8 cellular contexts compared by ENCODE assay signal in genomic region chr6:2765166-2765895, GRCh38. TPM values are rescaled to one million over a fixed set of nuclear protein-coding genes. Genes with fewer than 3 reads are reported as not detected.
DNase-seq lines count a peak whose midpoint lies in the region; ATAC-seq, FAIRE-seq and TF ChIP-seq lines count a peak whose summit lies in the region.

WRNIP1 (plus strand) TSS chr6:2765393; CDS start chr6:2765623, 230 bp downstream.

- H3K79me2 ChIP-seq in hepatocyte, result peaks cover 42% of the 10 kb centered on the region

- DNase-seq in GM18507 (ENCODE audit: extremely low spot score, insufficient read length, low read depth), result peak; percentile 90
- DNase-seq in NCI-H2029 (lab: John Stamatoyannopoulos, UW), result peak; percentile 100
- peak; percentile 97 for DNase-seq in T-helper 22 cell (ENCODE audit: low read depth)
- peak; percentile 97 for DNase-seq in astrocyte of the cerebellum (ENCODE audit: low read depth)
- peak; percentile 99 for DNase-seq in hepatocyte (ENCODE audit: low spot score)
- peak; percentile 97 for DNase-seq in retina
- DNase-seq in D341Med (ENCODE audit: low spot score), result no peak

- peak within 1 kb of the TSS; percentile 77 for H3K4me2 ChIP-seq in hepatocyte

- peaks cover 34% of the 10 kb centered on the region for H4K20me1 ChIP-seq in hepatocyte (ENCODE audit: insufficient read depth, poor library complexity, severe bottlenecking)

- TF ChIP-seq CTCF in astrocyte of the cerebellum (IDR thresholded peaks at IDR 0.05; ENCODE audit: low read depth, low read length, missing control alignments) (peak; percentile 62), hepatocyte (IDR thresholded peaks at IDR 0.05; ENCODE audit: poor library complexity) (peak; percentile 53)

- H3K27me3 ChIP-seq in hepatocyte, result no peaks in the 10 kb centered on the region

- H3K4me1 ChIP-seq in hepatocyte (ENCODE audit: insufficient read depth), result peaks cover 32% of the 10 kb centered on the region

- H2AFZ ChIP-seq in hepatocyte, result peak within 1 kb of the TSS; percentile 51

- H3K9me2 ChIP-seq in hepatocyte (replicated peaks; ENCODE audit: insufficient read depth), result no peaks in the 10 kb centered on the region

- no peaks in the 10 kb centered on the region for H3K9me3 ChIP-seq in hepatocyte (ENCODE audit: low read depth)

- peak; percentile 83 for ATAC-seq in HG02981 (IDR thresholded peaks at IDR 0.05; ENCODE audit: unreplicated experiment)

- H3K36me3 ChIP-seq in hepatocyte (replicated peaks; ENCODE audit: insufficient read depth, low read depth), result no peaks in the 10 kb centered on the region

- peak; percentile 89 for FAIRE-seq in GM18507 (lab: Jason Lieb, UNC)

- peak within 1 kb of the TSS; percentile 92 for H3K27ac ChIP-seq in hepatocyte

- in situ Hi-C loops in astrocyte of the cerebellum (cut with HindIII; ENCODE audit: low sequenced_read_pairs), result no loop called here

- H3K4me3 ChIP-seq in astrocyte of the cerebellum (ENCODE audit: low read depth, low read length) (peak within 1 kb of the TSS; percentile 69), hepatocyte (peak within 1 kb of the TSS; percentile 63)

- WGBS in hepatocyte (ENCODE audit: low lambda C conversion rate, missing lambda C conversion rate), result 1% methylated on average over 78 of the region's 104 CpGs

RNA-seq across cellular contexts. Expression of gene WRNIP1, which starts in this region (rescaled TPM):
- 47.6 TPM in 2 replicates for total RNA-seq in hepatocyte
- polyA plus RNA-seq in hepatocyte, result 44.9 and 54.6 TPM in 2 replicates
